10 cellular contexts compared by ENCODE assay signal in genomic region chr13:50320297-50320862, GRCh38.
DNase-seq lines count a peak whose midpoint lies in the region; ATAC-seq and TF ChIP-seq lines count a peak whose summit lies in the region.
"Had no signal": no experiment of that assay in that cellular context is flagged by ENCODE, and none has a peak within 500 bp of the region (broad histone marks: within the 10 kb centered on the region; RNA-seq: fewer than 3 reads in every experiment).

No MANE protein-coding gene starts in this region.

- no peak for DNase-seq in HEK293T (ENCODE audit: extremely low spot score)
- peak; percentile 16 to 58 for DNase-seq in SHP77 (lab: John Stamatoyannopoulos, UW)
- DNase-seq in foreskin keratinocyte: peak in 1 of 2 donors; percentile 51
- no peak for DNase-seq in stimulated activated naive B cell treated with anti-CD40 and anti-IgM and Interleukin-4, amounts not matched to agents 10 μg/mL and 1 μg/mL and 100 μg/mL, for 72 hours
- DNase-seq in activated T-cell treated with anti-CD3 and anti-CD28 coated beads, Interleukin-2, amount 50 U/mL, for 1 hour: no peak
- DNase-seq: activated naive CD8-positive, alpha-beta T cell treated with anti-CD3 and anti-CD28 coated beads, Interleukin-2, amount 10 ng/mL, durations not matched to agents 7 days and 5 days; NCI-H1436 treated with DMSO at 0.1 percent for 48 hours had no signal

- no peak overlapping the region for H3K27ac ChIP-seq in foreskin keratinocyte
- H3K27ac ChIP-seq: suprapubic skin had no signal

- POLR2A ChIA-PET in HEK293T (lab: Yijun Ruan, JAX): interaction anchor here (1.5 kb wide), 1 partner anchor 33 kb away, joined by 3 read pairs; no protein-coding TSS in a partner anchor

- no peak overlapping the region for H3K4me3 Mint-ChIP-seq in stimulated activated naive B cell treated with anti-CD40 and anti-IgM and Interleukin-4, amounts not matched to agents 10 μg/mL and 1 μg/mL and 100 μg/mL, for 72 hours
- H3K4me3 Mint-ChIP-seq: activated naive CD8-positive, alpha-beta T cell treated with anti-CD3 and anti-CD28 coated beads, Interleukin-2, amount 10 ng/mL, durations not matched to agents 7 days and 5 days had no signal

- CTCF ChIA-PET in HEK293T (lab: Yijun Ruan, JAX): no interaction called here

- no peaks in the 10 kb centered on the region for H3K27me3 Mint-ChIP-seq in stimulated activated naive B cell treated with anti-CD40 and anti-IgM and Interleukin-4, amounts not matched to agents 10 μg/mL and 1 μg/mL and 100 μg/mL, for 72 hours

- ATAC-seq in foreskin keratinocyte (peak; percentile 50), GM18517 (IDR thresholded peaks at IDR 0.05; ENCODE audit: unreplicated experiment) (no peak), GM21576 (IDR thresholded peaks at IDR 0.05; ENCODE audit: unreplicated experiment) (no peak)
- ATAC-seq in stimulated activated naive B cell treated with anti-CD40 and anti-IgM and Interleukin-4, amounts not matched to agents 10 μg/mL and 1 μg/mL and 100 μg/mL, for 72 hours (replicated peaks): no peak

- H3K36me3 Mint-ChIP-seq in stimulated activated naive B cell treated with anti-CD40 and anti-IgM and Interleukin-4, amounts not matched to agents 10 μg/mL and 1 μg/mL and 100 μg/mL, for 72 hours: peaks cover 0 to 1% of the 10 kb centered on the region in 2 donors

- H3K4me1 Mint-ChIP-seq in stimulated activated naive B cell treated with anti-CD40 and anti-IgM and Interleukin-4, amounts not matched to agents 10 μg/mL and 1 μg/mL and 100 μg/mL, for 72 hours: peaks cover 6 to 16% of the 10 kb centered on the region in 2 donors

- TF ChIP-seq CTCF in foreskin keratinocyte (conservative IDR thresholded peaks at IDR 0.05): no peak

- peaks cover 4 to 9% of the 10 kb centered on the region in 2 donors for H3K9me3 Mint-ChIP-seq in stimulated activated naive B cell treated with anti-CD40 and anti-IgM and Interleukin-4, amounts not matched to agents 10 μg/mL and 1 μg/mL and 100 μg/mL, for 72 hours

- no peaks in the 10 kb centered on the region for H3K4me1 ChIP-seq in foreskin keratinocyte
- H3K4me1 ChIP-seq: suprapubic skin had no signal

- H3K27me3 ChIP-seq in foreskin keratinocyte: no peaks in the 10 kb centered on the region
- H3K27me3 ChIP-seq: suprapubic skin had no signal

- peak overlapping the region; percentile 37 for H3K27ac Mint-ChIP-seq in stimulated activated naive B cell treated with anti-CD40 and anti-IgM and Interleukin-4, amounts not matched to agents 10 μg/mL and 1 μg/mL and 100 μg/mL, for 72 hours

TF ChIP-seq in HEK293T, 16 proteins besides CTCF, POLR2A, EP300 and RAD21:
- TF ChIP-seq ARNT (IDR thresholded peaks at IDR 0.05): no peak
- no peak for TF ChIP-seq L3MBTL2 (conservative IDR thresholded peaks at IDR 0.05)
- no peak for TF ChIP-seq TARDBP (IDR thresholded peaks at IDR 0.05)
- no peak for TF ChIP-seq HDGF (IDR thresholded peaks at IDR 0.05; ENCODE audit: borderline replicate concordance)
- TF ChIP-seq FOXK2 (IDR thresholded peaks at IDR 0.05): no peak
- TF ChIP-seq ELF4 (IDR thresholded peaks at IDR 0.05): no peak
- no peak for TF ChIP-seq FOXM1 (IDR thresholded peaks at IDR 0.05; ENCODE audit: borderline replicate concordance)
- TF ChIP-seq CTBP1 (IDR thresholded peaks at IDR 0.05; ENCODE audit: borderline replicate concordance): no peak
- peak; percentile 84 for TF ChIP-seq PKNOX1 (IDR thresholded peaks at IDR 0.05)
TF ChIP-seq in HEK293T: peak in this region for 1.

Comparison
In these comparisons a context has a peak if more than half of its experiments do, and no peak if none do; other contexts are left out.
1. DNase-seq: peak in SHP77 (2 of 2); none in HEK293T (single experiment), stimulated activated naive B cell treated with anti-CD40 and anti-IgM and Interleukin-4, amounts not matched to agents 10 μg/mL and 1 μg/mL and 100 μg/mL, for 72 hours (single experiment) and activated T-cell treated with anti-CD3 and anti-CD28 coated beads, Interleukin-2, amount 50 U/mL, for 1 hour (single experiment).